ENCODE assay signal across 19 cellular contexts in the genomic region with DNA sequence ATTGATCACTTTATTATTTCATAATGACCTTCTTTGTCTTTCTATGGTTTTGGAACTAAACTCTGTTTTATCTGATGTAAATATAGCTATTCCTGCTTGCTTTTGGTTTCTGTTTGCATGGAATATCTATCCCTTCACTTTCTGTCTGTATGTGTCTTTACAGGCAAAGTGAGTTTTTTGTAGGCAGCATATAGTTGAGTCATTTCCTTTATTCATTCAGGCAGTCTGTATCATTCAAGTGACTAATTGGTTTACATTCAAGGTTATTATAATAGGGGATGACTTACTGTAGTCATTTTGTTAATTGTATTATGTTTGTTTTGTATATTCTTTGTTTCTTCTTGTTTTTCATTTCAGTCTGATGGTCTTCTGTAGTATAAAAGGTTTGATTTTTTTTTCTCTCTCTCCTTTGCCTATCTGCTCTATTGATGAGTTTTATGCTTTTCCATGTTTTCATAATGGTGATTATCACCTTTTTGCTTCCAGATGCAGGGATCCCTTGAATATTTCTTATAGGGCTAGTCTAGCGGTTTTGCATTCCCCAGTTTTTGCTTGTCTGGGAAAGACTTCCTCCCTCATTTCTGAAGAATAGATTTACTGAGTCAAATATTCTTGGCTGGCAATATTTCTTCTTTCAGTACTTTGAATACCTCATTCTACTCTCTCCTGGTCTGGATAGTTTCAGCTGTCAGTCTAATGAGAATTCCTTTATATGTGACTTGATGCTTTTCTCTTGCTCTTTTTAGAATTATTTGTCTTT. TPM values are rescaled to one million over a fixed set of nuclear protein-coding genes. Genes with fewer than 3 reads are reported as not detected.
A peak's percentile ranks its signal among the peaks of the same experiment; 100 is the strongest.
DNase-seq lines count a peak whose midpoint lies in the region; FAIRE-seq and TF ChIP-seq lines count a peak whose summit lies in the region.
"Had no signal": no experiment of that assay in that cellular context is flagged by ENCODE, and none has a peak within 500 bp of the region (broad histone marks: within the 10 kb centered on the region; RNA-seq: fewer than 3 reads in every experiment).

No MANE protein-coding gene starts in this region.

- H3K36me3 Mint-ChIP-seq in activated naive CD8-positive, alpha-beta T cell, result peaks cover 6% of the 10 kb centered on the region
- peaks cover 11% of the 10 kb centered on the region for H3K36me3 Mint-ChIP-seq in activated naive CD8-positive, alpha-beta T cell treated with anti-CD3 and anti-CD28 coated beads for 36 hours
- no peaks in the 10 kb centered on the region for H3K36me3 Mint-ChIP-seq in mesothelial cell of epicardium
- H3K36me3 Mint-ChIP-seq: immature natural killer cell had no signal

- DNase-seq in activated naive CD8-positive, alpha-beta T cell treated with anti-CD3 and anti-CD28 coated beads for 36 hours, result no peak
- DNase-seq in RCC 7860 (ENCODE audit: low spot score) (peak; percentile 51), fibroblast of mammary gland (ENCODE audit: low read depth) (peak; percentile 82), NCI-H526 treated with DMSO at 0.1 percent for 48 hours (lab: John Stamatoyannopoulos, UW) (no peak), GM19238 (ENCODE audit: insufficient read length, low spot score) (no peak), mesothelial cell of epicardium (ENCODE audit: low spot score in 2 of 2, unreplicated experiment in 2 of 2) (no peak), pons (ENCODE audit: low spot score) (no peak)
- DNase-seq: activated CD4-positive, alpha-beta memory T cell treated with anti-CD3 and anti-CD28 coated beads, Interleukin-2, amount 10 ng/mL, durations not matched to agents 7 days and 5 days; colonic mucosa; immature natural killer cell; NCI-H1417; NCI-H510A treated with DMSO at 0.1 percent for 48 hours; stimulated activated CD8-positive, alpha-beta memory T cell treated with anti-CD3 and anti-CD28 coated beads, Interleukin-4, amount 100 ng/mL, for 48 hours; T1000; upper lobe of left lung had no signal

- peak overlapping the region; percentile 47 for H3K4me3 Mint-ChIP-seq in activated naive CD8-positive, alpha-beta T cell
- H3K4me3 Mint-ChIP-seq in activated naive CD8-positive, alpha-beta T cell treated with anti-CD3 and anti-CD28 coated beads for 36 hours, result no peak overlapping the region
- H3K4me3 Mint-ChIP-seq in mesothelial cell of epicardium, result no peak overlapping the region
- H3K4me3 Mint-ChIP-seq: activated CD4-positive, alpha-beta memory T cell treated with anti-CD3 and anti-CD28 coated beads, Interleukin-2, amount 10 ng/mL, durations not matched to agents 7 days and 5 days; immature natural killer cell had no signal

- peaks cover 16% of the 10 kb centered on the region for H3K4me1 Mint-ChIP-seq in activated naive CD8-positive, alpha-beta T cell (ENCODE audit: low read depth)
- peaks cover 13% of the 10 kb centered on the region for H3K4me1 Mint-ChIP-seq in activated naive CD8-positive, alpha-beta T cell treated with anti-CD3 and anti-CD28 coated beads for 36 hours
- no peaks in the 10 kb centered on the region for H3K4me1 Mint-ChIP-seq in mesothelial cell of epicardium
- H3K4me1 Mint-ChIP-seq: immature natural killer cell had no signal

- no peaks in the 10 kb centered on the region for H3K27me3 Mint-ChIP-seq in activated naive CD8-positive, alpha-beta T cell
- peaks cover 2% of the 10 kb centered on the region for H3K27me3 Mint-ChIP-seq in activated naive CD8-positive, alpha-beta T cell treated with anti-CD3 and anti-CD28 coated beads for 36 hours
- H3K27me3 Mint-ChIP-seq in mesothelial cell of epicardium (ENCODE audit: low read depth), result no peaks in the 10 kb centered on the region

- TF ChIP-seq CTCF in fibroblast of mammary gland (conservative IDR thresholded peaks at IDR 0.05; ENCODE audit: control insufficient read depth, insufficient read depth, low read depth, low read length) (no peak), mesothelial cell of epicardium (IDR thresholded peaks at IDR 0.05; ENCODE audit: unreplicated experiment) (no peak)

- H3K9me3 Mint-ChIP-seq in activated naive CD8-positive, alpha-beta T cell (ENCODE audit: low read depth), result peaks cover 16% of the 10 kb centered on the region
- H3K9me3 Mint-ChIP-seq in activated naive CD8-positive, alpha-beta T cell treated with anti-CD3 and anti-CD28 coated beads for 36 hours, result peaks cover 18% of the 10 kb centered on the region
- H3K9me3 Mint-ChIP-seq in mesothelial cell of epicardium, result peaks cover 23% of the 10 kb centered on the region

- H3K27ac Mint-ChIP-seq in activated naive CD8-positive, alpha-beta T cell, result peak overlapping the region; percentile 72
- H3K27ac Mint-ChIP-seq in activated naive CD8-positive, alpha-beta T cell treated with anti-CD3 and anti-CD28 coated beads for 36 hours, result no peak overlapping the region
- no peak overlapping the region for H3K27ac Mint-ChIP-seq in mesothelial cell of epicardium
- H3K27ac Mint-ChIP-seq: activated CD4-positive, alpha-beta memory T cell treated with anti-CD3 and anti-CD28 coated beads, Interleukin-2, amount 10 ng/mL, durations not matched to agents 7 days and 5 days; immature natural killer cell had no signal

- peak; percentile 4 for FAIRE-seq in RCC 7860 (lab: Jason Lieb, UNC)
- FAIRE-seq: frontal cortex had no signal

- no peak overlapping the region for H3K4me3 ChIP-seq in fibroblast of mammary gland (ENCODE audit: control insufficient read depth, low read depth, low read length)
- H3K4me3 ChIP-seq: colonic mucosa, upper lobe of left lung had no signal

RNA-seq across cellular contexts. Expression of gene GDPD4, which starts 50.4 kb away (rescaled TPM):
- not detected for total RNA-seq in activated naive CD8-positive, alpha-beta T cell treated with anti-CD3 and anti-CD28 coated beads for 36 hours
- not detected in 3 replicates for total RNA-seq in mesothelial cell of epicardium
- total RNA-seq: activated CD4-positive, alpha-beta memory T cell treated with anti-CD3 and anti-CD28 coated beads, Interleukin-2, amount 10 ng/mL, durations not matched to agents 7 days and 5 days; colonic mucosa; frontal cortex; mononuclear cell; posterior vena cava; upper lobe of left lung had no signal

Comparison
In these comparisons a context has a peak if more than half of its experiments do, and no peak if none do; other contexts are left out.
1. DNase-seq: peak in RCC 7860 (single experiment) and fibroblast of mammary gland (single experiment); none in activated naive CD8-positive, alpha-beta T cell treated with anti-CD3 and anti-CD28 coated beads for 36 hours (single experiment), NCI-H526 treated with DMSO at 0.1 percent for 48 hours (single experiment), GM19238 (single experiment), mesothelial cell of epicardium (0 of 2) and pons (single experiment).